ENCODE assay signal across 21 cellular contexts in the genomic region with DNA sequence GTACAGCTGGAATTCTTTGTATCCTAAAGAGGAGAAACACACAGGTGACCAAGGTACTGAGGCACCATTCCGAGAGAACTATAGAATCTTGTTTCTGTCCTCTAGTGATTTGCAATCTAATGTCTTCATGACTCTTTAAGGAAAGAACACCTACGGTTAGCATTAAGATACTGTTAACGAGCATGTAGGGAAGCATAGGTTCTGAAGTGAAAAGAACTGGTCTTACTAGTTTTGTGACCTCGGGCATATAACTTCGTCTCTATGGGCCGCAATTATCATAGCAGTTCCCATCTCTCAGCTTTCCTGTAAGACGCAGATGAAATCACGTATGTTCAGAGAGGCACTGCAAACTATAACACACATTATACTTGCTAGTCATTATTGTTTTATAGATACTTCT.
DNase-seq lines count a peak whose midpoint lies in the region; TF ChIP-seq lines count a peak whose summit lies in the region.
"Had no signal": no experiment of that assay in that cellular context is flagged by ENCODE, and none has a peak within 500 bp of the region (broad histone marks: within the 10 kb centered on the region; RNA-seq: fewer than 3 reads in every experiment).

No MANE protein-coding gene starts in this region.

- no TSS peak for BruUV-seq in Calu3 (replicated peaks; lab: Mats Ljungman, UMichigan)

- H3K4me1 Mint-ChIP-seq in Calu3 (ENCODE audit: low read depth, unreplicated experiment) (no peaks in the 10 kb centered on the region), nephron (peaks cover 23% of the 10 kb centered on the region)
- H3K4me1 Mint-ChIP-seq in activated CD4-positive, alpha-beta memory T cell treated with anti-CD3 and anti-CD28 coated beads for 36 hours (ENCODE audit: low read depth), result peaks cover 2% of the 10 kb centered on the region
- H3K4me1 Mint-ChIP-seq: activated CD4-positive, alpha-beta T cell treated with anti-CD3 and anti-CD28 coated beads, Interleukin-2, amount 10 ng/mL, durations not matched to agents 7 days and 5 days; activated T-helper 17 cell treated with anti-CD3 and anti-CD28 coated beads, Interleukin-2, amount 50 U/mL, for 72 hours had no signal

- H3K27me3 Mint-ChIP-seq in Calu3 (ENCODE audit: unreplicated experiment), result no peaks in the 10 kb centered on the region
- H3K27me3 Mint-ChIP-seq in nephron (ENCODE audit: low read depth), result peaks cover 9% of the 10 kb centered on the region
- H3K27me3 Mint-ChIP-seq in activated CD4-positive, alpha-beta memory T cell treated with anti-CD3 and anti-CD28 coated beads for 36 hours, result peaks cover 2% of the 10 kb centered on the region

- intact Hi-C loops in Calu3 (cut with micrococcal nuclease; ENCODE audit: unreplicated experiment), result loop anchor here (2.0 to 10.0 kb wide), 4 partner anchors 78 to 592 kb away; a partner anchor contains a TSS
- intact Hi-C loops in activated CD4-positive, alpha-beta memory T cell treated with anti-CD3 and anti-CD28 coated beads for 36 hours (cut with micrococcal nuclease), result no loop called here

- DNase-seq in Calu3, result no peak
- peak; percentile 73 for DNase-seq in epithelial cell of esophagus (ENCODE audit: low read depth)
- no peak for DNase-seq in GM19238 (ENCODE audit: insufficient read length, low spot score)
- no peak for DNase-seq in activated CD4-positive, alpha-beta T cell treated with anti-CD3 and anti-CD28 coated beads for 1 hour
- DNase-seq in activated CD4-positive, alpha-beta memory T cell treated with anti-CD3 and anti-CD28 coated beads for 36 hours, result no peak
- DNase-seq: activated CD4-positive, alpha-beta T cell treated with anti-CD3 and anti-CD28 coated beads, Interleukin-2, amount 10 ng/mL, durations not matched to agents 7 days and 5 days; activated CD8-positive, alpha-beta memory T cell treated with anti-CD3 and anti-CD28 coated beads, Interleukin-2, amount 50 U/mL, for 4 hours; effector memory CD4-positive, alpha-beta T cell; GDM1; KBM-7; NCI-H1694 treated with DMSO at 0.1 percent for 48 hours; PC-9; sigmoid colon had no signal

- H3K4me3 Mint-ChIP-seq in Calu3 (ENCODE audit: low read depth, unreplicated experiment) (no peak overlapping the region), nephron (peak overlapping the region in 1 of 3 experiments; percentile 1)
- H3K4me3 Mint-ChIP-seq in activated CD4-positive, alpha-beta memory T cell treated with anti-CD3 and anti-CD28 coated beads for 36 hours, result no peak overlapping the region
- H3K4me3 Mint-ChIP-seq: activated CD4-positive, alpha-beta T cell treated with anti-CD3 and anti-CD28 coated beads, Interleukin-2, amount 10 ng/mL, durations not matched to agents 7 days and 5 days; activated naive CD8-positive, alpha-beta T cell; activated T-helper 17 cell treated with anti-CD3 and anti-CD28 coated beads, Interleukin-2, amount 50 U/mL, for 72 hours; neural crest cell had no signal

- H3K27ac Mint-ChIP-seq in Calu3 (ENCODE audit: unreplicated experiment) (peak overlapping the region; percentile 94), nephron (peak overlapping the region; percentile 83 to 91 (median 90))
- no peak overlapping the region for H3K27ac Mint-ChIP-seq in activated CD4-positive, alpha-beta memory T cell treated with anti-CD3 and anti-CD28 coated beads for 36 hours
- H3K27ac Mint-ChIP-seq: activated CD4-positive, alpha-beta T cell treated with anti-CD3 and anti-CD28 coated beads, Interleukin-2, amount 10 ng/mL, durations not matched to agents 7 days and 5 days; activated naive CD8-positive, alpha-beta T cell; activated T-helper 17 cell treated with anti-CD3 and anti-CD28 coated beads, Interleukin-2, amount 50 U/mL, for 72 hours had no signal

- no peak for TF ChIP-seq CTCF in Calu3 (IDR thresholded peaks at IDR 0.05; ENCODE audit: unreplicated experiment)
- no peak for TF ChIP-seq CTCF in epithelial cell of esophagus (IDR thresholded peaks at IDR 0.05; ENCODE audit: insufficient read depth, low read depth, low read length, missing control alignments)
- no peak for TF ChIP-seq CTCF in nephron (IDR thresholded peaks at IDR 0.05; ENCODE audit: unreplicated experiment in 3 of 3)

- H3K36me3 ChIP-seq in HUES48 (ENCODE audit: control insufficient read depth, insufficient read depth, low read length), result no peaks in the 10 kb centered on the region
- H3K36me3 ChIP-seq: gastroesophageal sphincter, HAP-1, sigmoid colon, SJSA1 had no signal

- peaks cover 12% of the 10 kb centered on the region for H3K36me3 Mint-ChIP-seq in Calu3 (ENCODE audit: insufficient read depth, unreplicated experiment)
- no peaks in the 10 kb centered on the region for H3K36me3 Mint-ChIP-seq in nephron (ENCODE audit: low read depth)
- no peaks in the 10 kb centered on the region for H3K36me3 Mint-ChIP-seq in activated CD4-positive, alpha-beta memory T cell treated with anti-CD3 and anti-CD28 coated beads for 36 hours
- H3K36me3 Mint-ChIP-seq: activated naive CD8-positive, alpha-beta T cell had no signal

- H3K27me3 ChIP-seq in HUES48 (ENCODE audit: control insufficient read depth, insufficient read depth, low read length), result no peaks in the 10 kb centered on the region
- H3K27me3 ChIP-seq: gastroesophageal sphincter, sigmoid colon, SJSA1 had no signal

- CTCF ChIA-PET in Calu3 (lab: Charles Lee), result interaction anchor here (0.6 to 1.9 kb wide), 3 partner anchors 19 to 402 kb away, joined by 3 to 5 read pairs (median 4); no protein-coding TSS in a partner anchor
- CTCF ChIA-PET in activated CD4-positive, alpha-beta memory T cell treated with anti-CD3 and anti-CD28 coated beads for 36 hours (lab: Charles Lee), result no interaction called here

- no peaks in the 10 kb centered on the region for H3K9me3 ChIP-seq in HUES48 (ENCODE audit: control insufficient read depth, insufficient read depth, low read length)
- H3K9me3 ChIP-seq: gastroesophageal sphincter, HAP-1, sigmoid colon, SJSA1 had no signal

- H3K4me1 ChIP-seq in HUES48 (ENCODE audit: control insufficient read depth, insufficient read depth, low read length), result peaks cover 24% of the 10 kb centered on the region
- H3K4me1 ChIP-seq: HAP-1, SJSA1 had no signal

- H3K27ac ChIP-seq in HUES48 (ENCODE audit: low read depth, low read length), result peak overlapping the region; percentile 40
- H3K27ac ChIP-seq: gastroesophageal sphincter, PC-9, SJSA1 had no signal

- POLR2A ChIA-PET in activated CD4-positive, alpha-beta memory T cell treated with anti-CD3 and anti-CD28 coated beads for 36 hours (lab: Charles Lee), result no interaction called here

- H3K4me3 ChIP-seq in HUES48 (ENCODE audit: low read depth, low read length) (no peak overlapping the region), epithelial cell of esophagus (ENCODE audit: low read length) (no peak overlapping the region)
- H3K4me3 ChIP-seq: gastroesophageal sphincter, HAP-1, PC-9, sigmoid colon, SJSA1 had no signal

- H3K9ac ChIP-seq in HUES48 (ENCODE audit: low read depth, low read length), result no peak overlapping the region; the same call in 1 of the 2 replicates

- H3K9me3 Mint-ChIP-seq in Calu3 (ENCODE audit: low read depth, unreplicated experiment), result peaks cover 10% of the 10 kb centered on the region
- H3K9me3 Mint-ChIP-seq in nephron, result peaks cover 12% of the 10 kb centered on the region
- no peaks in the 10 kb centered on the region for H3K9me3 Mint-ChIP-seq in activated CD4-positive, alpha-beta memory T cell treated with anti-CD3 and anti-CD28 coated beads for 36 hours
- H3K9me3 Mint-ChIP-seq: activated T-helper 17 cell treated with anti-CD3 and anti-CD28 coated beads, Interleukin-2, amount 50 U/mL, for 72 hours had no signal
